Comparison of ENCODE assay signal across 19 cellular contexts in the genomic region with DNA sequence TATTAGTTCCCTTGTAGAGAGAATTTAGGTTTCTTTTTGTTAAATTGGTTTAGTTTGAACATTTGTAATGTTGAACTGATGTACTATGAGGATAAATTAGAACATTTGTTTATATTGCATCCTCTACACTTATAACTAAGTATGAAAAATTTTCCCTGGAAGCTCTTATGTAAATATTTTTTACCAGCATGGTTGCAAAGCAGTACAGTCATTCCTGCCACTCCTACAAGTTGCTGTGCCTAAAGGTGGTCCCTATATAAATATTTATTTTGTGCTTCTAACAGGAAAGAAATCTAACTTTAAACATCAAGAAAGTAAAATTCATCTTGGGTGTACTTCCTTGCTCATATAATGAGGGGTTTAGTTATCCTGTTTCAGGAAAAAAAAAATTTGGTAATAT. TPM values are rescaled to one million over a fixed set of nuclear protein-coding genes. Genes with fewer than 3 reads are reported as not detected.
DNase-seq lines count a peak whose midpoint lies in the region; ATAC-seq, FAIRE-seq and TF ChIP-seq lines count a peak whose summit lies in the region.
"Had no signal": no experiment of that assay in that cellular context is flagged by ENCODE, and none has a peak within 500 bp of the region (broad histone marks: within the 10 kb centered on the region; RNA-seq: fewer than 3 reads in every experiment).

No MANE protein-coding gene starts in this region.

- ATAC-seq in A549, result no peak
- peak; percentile 83 for ATAC-seq in IMR-90 (ENCODE audit: low read depth)
- no peak for ATAC-seq in GM19463 (IDR thresholded peaks at IDR 0.05; ENCODE audit: unreplicated experiment)
- ATAC-seq: effector memory CD8-positive, alpha-beta T cell; stimulated activated effector memory CD8-positive, alpha-beta T cell treated with anti-CD3 and anti-CD28 coated beads, Interleukin-12 subunit alpha, Interleukin-12 subunit beta, amount 100 ng/mL, for 72 hours had no signal

- TF ChIP-seq POLR2A in A549 (IDR thresholded peaks at IDR 0.05; ENCODE audit: low read length), result no peak
- no peak for TF ChIP-seq POLR2A in IMR-90 (IDR thresholded peaks at IDR 0.05; ENCODE audit: low read depth, low read length)
- TF ChIP-seq POLR2A in lower leg skin (IDR thresholded peaks at IDR 0.05), result no peak

- no peak overlapping the region for H4K91ac ChIP-seq in IMR-90 (ENCODE audit: insufficient read depth, low read depth, low read length)

- H3K9ac ChIP-seq in IMR-90 (ENCODE audit: low read depth, low read length), result no peak overlapping the region

- no peak overlapping the region for H2AK5ac ChIP-seq in IMR-90 (ENCODE audit: low read depth, low read length)

- no peaks in the 10 kb centered on the region for H3K27me3 ChIP-seq in IMR-90 (ENCODE audit: control insufficient read depth, insufficient read depth, low read length)

- no peak overlapping the region for H3K4ac ChIP-seq in IMR-90 (ENCODE audit: low read depth, low read length)

- peaks cover 15% of the 10 kb centered on the region for H3K36me3 ChIP-seq in IMR-90 (ENCODE audit: control insufficient read depth, insufficient read depth, low read length)

- H3K18ac ChIP-seq in IMR-90 (ENCODE audit: low read depth, low read length), result no peak overlapping the region

- H3K4me2 ChIP-seq in A549 (peak overlapping the region; percentile 66), IMR-90 (ENCODE audit: low read depth, low read length) (peak overlapping the region; percentile 74)

- H3K4me3 ChIP-seq in A549, result no peak overlapping the region
- H3K4me3 ChIP-seq in IMR-90 (ENCODE audit: insufficient read depth, low read depth, low read length), result no peak overlapping the region
- no peak overlapping the region for H3K4me3 ChIP-seq in astrocyte of the spinal cord (ENCODE audit: low read depth, low read length)
- H3K4me3 ChIP-seq in lower leg skin (ENCODE audit: low read depth, poor library complexity, severe bottlenecking), result no peak overlapping the region

- no peak overlapping the region for H2AK9ac ChIP-seq in IMR-90 (replicated peaks; ENCODE audit: low read depth, low read length, poor library complexity)

- no peak for DNase-seq in A549 (ENCODE audit: low read depth in 1 of 2, low spot score in 1 of 2)
- DNase-seq in IMR-90, result peak; percentile 72
- peak; percentile 48 for DNase-seq in astrocyte of the spinal cord (ENCODE audit: low read depth, low spot score)
- DNase-seq in lung microvascular endothelial cell (ENCODE audit: low read depth in 2 of 2), result peak; percentile 16 to 28
- DNase-seq in lower leg skin (ENCODE audit: low spot score in 2 of 2), result no peak
- DNase-seq in GM13977 (ENCODE audit: low spot score), result no peak
- no peak for DNase-seq in GM03348 (ENCODE audit: low spot score)
- DNase-seq: activated CD4-positive, alpha-beta T cell treated with anti-CD3 and anti-CD28 coated beads for 4 hours; activated naive CD8-positive, alpha-beta T cell treated with anti-CD3 and anti-CD28 coated beads, Interleukin-2, amount 50 U/mL, for 24 hours; CD4-positive, CD25-positive, alpha-beta regulatory T cell; central memory CD4-positive, alpha-beta T cell; DMS153; effector memory CD8-positive, alpha-beta T cell; hypothalamus; NCI-H1105; NCI-H526 treated with DMSO at 0.1 percent for 48 hours; stimulated activated CD4-positive, alpha-beta T cell treated with anti-CD3 and anti-CD28 coated beads, Interleukin-15, amount 100 ng/mL, for 24 hours had no signal

- no peak overlapping the region; a peak in 1 of 4 replicates for H4K8ac ChIP-seq in IMR-90 (ENCODE audit: low read depth in 2 of 2, low read length in 2 of 2)

- FAIRE-seq in A549 (lab: Jason Lieb, UNC), result no peak

- TF ChIP-seq EP300 in A549 (IDR thresholded peaks at IDR 0.05), result no peak

- H3K56ac ChIP-seq in IMR-90 (ENCODE audit: extremely low read depth, insufficient read depth, low read length), result no peak overlapping the region

- H2BK15ac ChIP-seq in IMR-90 (ENCODE audit: low read depth, low read length), result no peak overlapping the region

- peaks cover 18% of the 10 kb centered on the region for H3K4me1 ChIP-seq in A549
- H3K4me1 ChIP-seq in IMR-90 (ENCODE audit: control insufficient read depth, insufficient read depth, low read length), result peaks cover 15% of the 10 kb centered on the region

- dilution Hi-C loops in IMR-90 (cut with HindIII; ENCODE audit: low sequenced_read_pairs, unreplicated experiment), result no loop called here

- peak overlapping the region; percentile 85 for H2BK5ac ChIP-seq in IMR-90 (ENCODE audit: low read depth, low read length, poor library complexity, severe bottlenecking)

- CTCF ChIA-PET in A549 (lab: Yijun Ruan, JAX), result no interaction called here
- CTCF ChIA-PET in IMR-90 (lab: Yijun Ruan, JAX), result interaction anchor here (0.6 kb wide), 1 partner anchor 10 kb away, joined by 3 read pairs; no protein-coding TSS in a partner anchor

- H4K20me1 ChIP-seq in IMR-90 (ENCODE audit: insufficient read depth, low read length), result peaks cover 40% of the 10 kb centered on the region

- BruUV-seq in IMR-90 (replicated peaks; lab: Mats Ljungman, UMichigan), result no TSS peak

- POLR2A ChIA-PET in A549 (lab: Yijun Ruan, JAX), result no interaction called here
- POLR2A ChIA-PET in IMR-90 (lab: Charles Lee; ENCODE audit: unreplicated experiment), result no interaction called here

- no peak overlapping the region for H3K23ac ChIP-seq in IMR-90 (ENCODE audit: low read depth, low read length)

- peaks cover 14 to 60% of the 10 kb centered on the region in 2 experiments; a peak in 3 of 4 replicates for H3K79me1 ChIP-seq in IMR-90 (ENCODE audit: low read depth in 1 of 2, low read length in 2 of 2)

- H3K27ac ChIP-seq in A549 (no peak overlapping the region), IMR-90 (ENCODE audit: insufficient read depth, low read length) (peak overlapping the region; percentile 60; the same call in 1 of the 2 replicates)

- H2BK120ac ChIP-seq in IMR-90 (ENCODE audit: low read depth, low read length), result no peak overlapping the region

- no peak overlapping the region for H3K14ac ChIP-seq in IMR-90 (replicated peaks; ENCODE audit: low read depth, low read length)

- H3K9me3 ChIP-seq in A549 (no peaks in the 10 kb centered on the region), IMR-90 (ENCODE audit: control insufficient read depth, insufficient read depth, low read length) (no peaks in the 10 kb centered on the region)

- H2BK20ac ChIP-seq in IMR-90 (ENCODE audit: low read depth, low read length), result no peak overlapping the region

- in situ Hi-C loops in IMR-90 (cut with MboI; ENCODE audit: low sequenced_read_pairs), result no loop called here
- in situ Hi-C loops in astrocyte of the spinal cord (cut with HindIII; ENCODE audit: low sequenced_read_pairs), result no loop called here
- in situ Hi-C loops in GM13977 (cut with MboI; ENCODE audit: low pct_unique_long_range_greater_than_20kb, low sequenced_read_pairs, unreplicated experiment), result no loop called here

- TF ChIP-seq RAD21 in A549 (conservative IDR thresholded peaks at IDR 0.05 in 1 of 2, IDR thresholded peaks at IDR 0.05 in 1 of 2), result no peak
- no peak for TF ChIP-seq RAD21 in IMR-90 (IDR thresholded peaks at IDR 0.05; ENCODE audit: low read length)

- H4K5ac ChIP-seq in IMR-90 (ENCODE audit: low read depth, low read length), result no peak overlapping the region

- H2AFZ ChIP-seq in IMR-90 (replicated peaks; ENCODE audit: low read length, poor library complexity), result no peak overlapping the region

- intact Hi-C loops in IMR-90 (cut with micrococcal nuclease) (loop anchor here (5.0 kb wide), 1 partner anchor 129 kb away; a partner anchor contains a TSS), lower leg skin (cut with DNase I; ENCODE audit: low total_unique reads) (no loop called here)

- TF ChIP-seq CTCF in A549 (IDR thresholded peaks at IDR 0.05), result no peak
- no peak for TF ChIP-seq CTCF in IMR-90 (conservative IDR thresholded peaks at IDR 0.05; ENCODE audit: low read depth, low read length)
- TF ChIP-seq CTCF in astrocyte of the spinal cord (IDR thresholded peaks at IDR 0.05; ENCODE audit: low read depth, low read length), result no peak
- TF ChIP-seq CTCF in lower leg skin (IDR thresholded peaks at IDR 0.05), result no peak
- TF ChIP-seq CTCF in GM13977 (IDR thresholded peaks at IDR 0.05; ENCODE audit: extremely low read depth, insufficient read depth, missing control alignments), result no peak

- no peaks in the 10 kb centered on the region; the same call in none of the 2 replicates for H3K9me1 ChIP-seq in IMR-90 (ENCODE audit: insufficient read depth, low read length)

TF ChIP-seq in A549, 52 proteins besides CTCF, POLR2A, EP300 and RAD21:
- TF ChIP-seq RCOR1 (IDR thresholded peaks at IDR 0.05; ENCODE audit: low read depth, low read length) (no peak), JUN (IDR thresholded peaks at IDR 0.05) (no peak), FOXS1 (CRISPR knock-in tag; IDR thresholded peaks at IDR 0.05) (no peak)
TF ChIP-seq in A549: peak in this region for 0.

TF ChIP-seq in IMR-90, 13 proteins besides CTCF, POLR2A, EP300 and RAD21 (continues in another document):
- TF ChIP-seq RFX5 (IDR thresholded peaks at IDR 0.05; ENCODE audit: low read depth, low read length) (no peak), RCOR1 (IDR thresholded peaks at IDR 0.05; ENCODE audit: insufficient replicate concordance, low read length) (no peak), MAFK (IDR thresholded peaks at IDR 0.05; ENCODE audit: low read depth, low read length) (no peak), MXI1 (IDR thresholded peaks at IDR 0.05; ENCODE audit: borderline replicate concordance, low read depth, low read length) (no peak), CEBPB (IDR thresholded peaks at IDR 0.05; ENCODE audit: low read depth, low read length) (no peak)
- TF ChIP-seq, protein P1, sequence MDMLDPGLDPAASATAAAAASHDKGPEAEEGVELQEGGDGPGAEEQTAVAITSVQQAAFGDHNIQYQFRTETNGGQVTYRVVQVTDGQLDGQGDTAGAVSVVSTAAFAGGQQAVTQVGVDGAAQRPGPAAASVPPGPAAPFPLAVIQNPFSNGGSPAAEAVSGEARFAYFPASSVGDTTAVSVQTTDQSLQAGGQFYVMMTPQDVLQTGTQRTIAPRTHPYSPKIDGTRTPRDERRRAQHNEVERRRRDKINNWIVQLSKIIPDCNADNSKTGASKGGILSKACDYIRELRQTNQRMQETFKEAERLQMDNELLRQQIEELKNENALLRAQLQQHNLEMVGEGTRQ (IDR thresholded peaks at IDR 0.05; ENCODE audit: low read depth, low read length), result no peak

RNA-seq across cellular contexts. Expression of a gene that starts 14.2 kb away (rescaled TPM):
- polyA plus RNA-seq in A549 (2011; rRNA removed) (38.3 and 38.5 TPM in 2 replicates), A549 (2017; fragmentation: RNase III; extraction: RNeasy Plus Mini Kit Qiagen cat#74134 plus additional on column Dnase treatment) (18.1 to 20.6 TPM (median 19.4 TPM) in 3 replicates), IMR-90 (2012; rRNA removed) (69.4 and 80.4 TPM in 2 replicates)
- polyA plus RNA-seq in A549 (2012; cell fraction: cytosol; rRNA removed), result 11.7 and 13.7 TPM in 2 replicates
- polyA plus RNA-seq in A549 (2012; cell fraction: nucleus; rRNA removed), result 5.8 and 7.6 TPM in 2 replicates
- 52.7 TPM in 2 replicates for polyA minus RNA-seq in A549 (2011; rRNA and poly(A)+ RNA removed)
- total RNA-seq in IMR-90 (2012; rRNA removed) (115 and 151 TPM in 2 replicates), lung microvascular endothelial cell (35.9 and 41.4 TPM in 2 replicates), lower leg skin (10 to 100 TPM; 21.3 to 35.1 (median 25.3) TPM)
- polyA plus RNA-seq in IMR-90 (2012; cell fraction: cytosol; rRNA removed), result 40.7 and 86.9 TPM in 2 replicates
- 10.9 and 32.1 TPM in 2 replicates for polyA plus RNA-seq in IMR-90 (2012; cell fraction: nucleus; rRNA removed; ENCODE audit: low replicate concordance)

Comparison
In these comparisons a context has a peak if more than half of its experiments do, and no peak if none do; other contexts are left out.
1. DNase-seq: peak in IMR-90 (single experiment), astrocyte of the spinal cord (single experiment) and lung microvascular endothelial cell (2 of 2); none in A549 (0 of 2), lower leg skin (0 of 2), GM13977 (single experiment) and GM03348 (single experiment).